ENCODE assay signal across 17 cellular contexts in genomic region chr7:52088008-52088787, GRCh38.
DNase-seq lines count a peak whose midpoint lies in the region; ATAC-seq and TF ChIP-seq lines count a peak whose summit lies in the region.
"Had no signal": no experiment of that assay in that cellular context is flagged by ENCODE, and none has a peak within 500 bp of the region (broad histone marks: within the 10 kb centered on the region; RNA-seq: fewer than 3 reads in every experiment).

No MANE protein-coding gene starts in this region.

- WGBS in H9 (ENCODE audit: extremely low coverage, insufficient read length, low lambda C conversion rate), result no CpG with 5 or more reads among the region's 44 CpGs

- H3K23ac ChIP-seq in H9 (ENCODE audit: insufficient read length, low read depth, low read length), result no peak overlapping the region

- no peak overlapping the region for H2BK15ac ChIP-seq in H9 (ENCODE audit: low read depth, low read length)

- DNase-seq in H9 (peak; percentile 92), endothelial cell (ENCODE audit: low spot score) (peak; percentile 47), islet precursor cell (peak; percentile 81), retina (peak; percentile 87), globus pallidus (ENCODE audit: low spot score) (no peak)
- no peak for DNase-seq in stimulated activated naive CD8-positive, alpha-beta T cell treated with anti-CD3 and anti-CD28 coated beads, Interleukin-15, amount 100 ng/mL, for 72 hours
- DNase-seq: activated CD4-positive, alpha-beta memory T cell treated with anti-CD3 and anti-CD28 coated beads, Interleukin-2, amount 10 ng/mL, durations not matched to agents 7 days and 5 days; body of pancreas; DND-41; GOT3; natural killer cell; NCI-H1092; NCI-H510A treated with DMSO at 0.1 percent for 48 hours; T1000 had no signal

- no peak overlapping the region for H4K5ac ChIP-seq in H9 (ENCODE audit: insufficient read length, low read depth, low read length)

- peaks cover 5% of the 10 kb centered on the region for H3K23me2 ChIP-seq in H9 (ENCODE audit: insufficient read length, low read depth, low read length, poor library complexity, severe bottlenecking)

- H3K79me1 ChIP-seq in H9 (ENCODE audit: insufficient read depth, low read depth, low read length, poor library complexity, severe bottlenecking), result no peaks in the 10 kb centered on the region

- no peak overlapping the region for H2BK5ac ChIP-seq in H9 (ENCODE audit: insufficient read length, low read length)

- no peak overlapping the region for H3K9ac ChIP-seq in H9 (ENCODE audit: extremely low read depth, insufficient read length, low read length)

- no peaks in the 10 kb centered on the region for H3K9me3 ChIP-seq in H9 (ENCODE audit: control insufficient read depth, low read depth, low read length)
- H3K9me3 ChIP-seq: body of pancreas had no signal

- no peak overlapping the region for H2AFZ ChIP-seq in H9 (ENCODE audit: low read length)

- H3K18ac ChIP-seq in H9 (ENCODE audit: insufficient read length, low read depth, low read length), result peak overlapping the region; percentile 91

- peak; percentile 45; the same call in 2 of the 3 replicates for TF ChIP-seq CTCF in H9 (conservative IDR thresholded peaks at IDR 0.05)
- no peak for TF ChIP-seq CTCF in endothelial cell (IDR thresholded peaks at IDR 0.05; ENCODE audit: unreplicated experiment)

- H3K4me3 Mint-ChIP-seq in H9 (peak overlapping the region; percentile 59 to 73), endothelial cell (ENCODE audit: unreplicated experiment) (no peak overlapping the region)
- H3K4me3 Mint-ChIP-seq in stimulated activated naive CD8-positive, alpha-beta T cell treated with anti-CD3 and anti-CD28 coated beads, Interleukin-15, amount 100 ng/mL, for 72 hours, result no peak overlapping the region
- H3K4me3 Mint-ChIP-seq: activated CD4-positive, alpha-beta memory T cell treated with anti-CD3 and anti-CD28 coated beads, Interleukin-2, amount 10 ng/mL, durations not matched to agents 7 days and 5 days; natural killer cell had no signal

- no peak overlapping the region for H3K27ac ChIP-seq in H9 (ENCODE audit: insufficient read length, low read depth, low read length)
- H3K27ac ChIP-seq: body of pancreas, RWPE1 had no signal

- no peak overlapping the region for H3K4ac ChIP-seq in H9 (ENCODE audit: low read depth, low read length)

- H3K36me3 Mint-ChIP-seq in H9 (ENCODE audit: insufficient read depth in 1 of 3, low read depth in 3 of 3), result no peaks in the 10 kb centered on the region; a peak in 2 of 7 replicates
- no peaks in the 10 kb centered on the region for H3K36me3 Mint-ChIP-seq in endothelial cell (ENCODE audit: low read depth, unreplicated experiment)
- H3K36me3 Mint-ChIP-seq: natural killer cell had no signal

- peak overlapping the region; percentile 81 to 90 (median 84) for H3K27ac Mint-ChIP-seq in H9
- no peak overlapping the region for H3K27ac Mint-ChIP-seq in endothelial cell (ENCODE audit: unreplicated experiment)
- H3K27ac Mint-ChIP-seq in stimulated activated naive CD8-positive, alpha-beta T cell treated with anti-CD3 and anti-CD28 coated beads, Interleukin-15, amount 100 ng/mL, for 72 hours, result no peak overlapping the region
- H3K27ac Mint-ChIP-seq: activated CD4-positive, alpha-beta memory T cell treated with anti-CD3 and anti-CD28 coated beads, Interleukin-2, amount 10 ng/mL, durations not matched to agents 7 days and 5 days; natural killer cell had no signal

- H3K9me3 Mint-ChIP-seq in H9 (no peaks in the 10 kb centered on the region), endothelial cell (ENCODE audit: unreplicated experiment) (no peaks in the 10 kb centered on the region)
- H3K9me3 Mint-ChIP-seq in stimulated activated naive CD8-positive, alpha-beta T cell treated with anti-CD3 and anti-CD28 coated beads, Interleukin-15, amount 100 ng/mL, for 72 hours, result peaks cover 3 to 6% of the 10 kb centered on the region in 2 donors

- H3K27me3 ChIP-seq in H9 (ENCODE audit: insufficient read depth, low read length), result no peaks in the 10 kb centered on the region
- H3K27me3 ChIP-seq: body of pancreas had no signal

- H3K79me2 ChIP-seq in H9 (ENCODE audit: insufficient read depth, low read length), result no peaks in the 10 kb centered on the region

- H3K56ac ChIP-seq in H9 (ENCODE audit: insufficient read length, low read depth, low read length), result no peak overlapping the region

- no peak overlapping the region for H2BK12ac ChIP-seq in H9 (ENCODE audit: insufficient read length, low read depth, low read length)

- H3K4me1 Mint-ChIP-seq in H9 (peaks cover 52 to 56% of the 10 kb centered on the region in 2 experiments), endothelial cell (ENCODE audit: unreplicated experiment) (no peaks in the 10 kb centered on the region)
- no peaks in the 10 kb centered on the region for H3K4me1 Mint-ChIP-seq in stimulated activated naive CD8-positive, alpha-beta T cell treated with anti-CD3 and anti-CD28 coated beads, Interleukin-15, amount 100 ng/mL, for 72 hours
- H3K4me1 Mint-ChIP-seq: activated CD4-positive, alpha-beta memory T cell treated with anti-CD3 and anti-CD28 coated beads, Interleukin-2, amount 10 ng/mL, durations not matched to agents 7 days and 5 days; natural killer cell had no signal

- no peaks in the 10 kb centered on the region for H3K27me3 Mint-ChIP-seq in H9 (ENCODE audit: low read depth)
- H3K27me3 Mint-ChIP-seq in endothelial cell (ENCODE audit: unreplicated experiment), result peaks cover 2% of the 10 kb centered on the region
- peaks cover 6% of the 10 kb centered on the region for H3K27me3 Mint-ChIP-seq in stimulated activated naive CD8-positive, alpha-beta T cell treated with anti-CD3 and anti-CD28 coated beads, Interleukin-15, amount 100 ng/mL, for 72 hours
- H3K27me3 Mint-ChIP-seq: activated CD4-positive, alpha-beta memory T cell treated with anti-CD3 and anti-CD28 coated beads, Interleukin-2, amount 10 ng/mL, durations not matched to agents 7 days and 5 days had no signal

- no peak overlapping the region for H4K8ac ChIP-seq in H9 (replicated peaks; ENCODE audit: insufficient read length, low read depth, low read length)

- peaks cover 11% of the 10 kb centered on the region for H3K4me1 ChIP-seq in H9 (ENCODE audit: insufficient read depth, low read length)

- ATAC-seq in GM21526 (IDR thresholded peaks at IDR 0.05; ENCODE audit: low FRiP score, unreplicated experiment) (no peak), GM21423 (IDR thresholded peaks at IDR 0.05; ENCODE audit: unreplicated experiment) (no peak)
- no peak for ATAC-seq in stimulated activated naive CD8-positive, alpha-beta T cell treated with anti-CD3 and anti-CD28 coated beads, Interleukin-15, amount 100 ng/mL, for 72 hours
- ATAC-seq: body of pancreas, natural killer cell had no signal

- peak overlapping the region; percentile 86; the same call in 1 of the 2 replicates for H3K14ac ChIP-seq in H9 (ENCODE audit: insufficient read depth, low read length)

- peak overlapping the region; percentile 54 for H3K4me2 ChIP-seq in H9 (ENCODE audit: insufficient read depth, insufficient read length, low read length)

- no peaks in the 10 kb centered on the region for H4K20me1 ChIP-seq in H9 (ENCODE audit: control insufficient read depth, insufficient read depth, insufficient read length)

- H2AK5ac ChIP-seq in H9 (ENCODE audit: insufficient read length, low read length), result no peak overlapping the region

- no peak overlapping the region for H2BK20ac ChIP-seq in H9 (ENCODE audit: low read depth, low read length, poor library complexity, severe bottlenecking)

- no peak overlapping the region for H4K91ac ChIP-seq in H9 (ENCODE audit: insufficient read length, low read depth, low read length)

- H3T11ph ChIP-seq in H9 (ENCODE audit: low read length), result no peak overlapping the region

- no peak overlapping the region for H2BK120ac ChIP-seq in H9 (ENCODE audit: low read depth, low read length, poor library complexity, severe bottlenecking)

Comparison
In these comparisons a context has a peak if more than half of its experiments do, and no peak if none do; other contexts are left out.
1. DNase-seq: peak in H9 (single experiment), endothelial cell (single experiment), islet precursor cell (single experiment) and retina (single experiment); none in stimulated activated naive CD8-positive, alpha-beta T cell treated with anti-CD3 and anti-CD28 coated beads, Interleukin-15, amount 100 ng/mL, for 72 hours (0 of 2) and globus pallidus (single experiment).
2. H3K27ac Mint-ChIP-seq: peak in H9 (3 of 3); none in endothelial cell (single experiment) and stimulated activated naive CD8-positive, alpha-beta T cell treated with anti-CD3 and anti-CD28 coated beads, Interleukin-15, amount 100 ng/mL, for 72 hours (0 of 2).
3. H3K4me3 Mint-ChIP-seq: peak in H9 (2 of 2); none in endothelial cell (single experiment) and stimulated activated naive CD8-positive, alpha-beta T cell treated with anti-CD3 and anti-CD28 coated beads, Interleukin-15, amount 100 ng/mL, for 72 hours (0 of 2).